In the genomic region with DNA sequence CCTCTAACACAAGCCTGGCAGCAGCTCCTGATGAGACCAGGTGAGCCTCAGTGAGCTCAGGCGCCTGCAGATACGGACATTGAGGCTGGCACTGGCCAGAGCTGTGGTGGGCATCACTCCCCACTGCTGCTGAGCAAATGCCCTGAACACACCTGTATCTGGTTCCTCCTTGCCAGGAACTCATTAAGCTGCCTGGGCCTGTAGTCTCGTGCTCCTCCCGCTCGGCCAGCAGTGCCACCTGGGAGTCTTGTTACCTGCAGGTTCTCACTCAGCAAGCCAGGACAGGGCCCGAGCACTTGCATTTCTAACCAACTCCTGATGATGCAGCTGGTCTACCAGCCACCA, we compare ENCODE assay signal across 15 cellular contexts. TPM values are rescaled to one million over a fixed set of nuclear protein-coding genes. Genes with fewer than 3 reads are reported as not detected.
DNase-seq lines count a peak whose midpoint lies in the region; ATAC-seq and TF ChIP-seq lines count a peak whose summit lies in the region.
"Had no signal": no experiment of that assay in that cellular context is flagged by ENCODE, and none has a peak within 500 bp of the region (broad histone marks: within the 10 kb centered on the region; RNA-seq: fewer than 3 reads in every experiment).

No MANE protein-coding gene starts in this region.

- no peaks in the 10 kb centered on the region for H3K9me3 Mint-ChIP-seq in activated T-cell treated with anti-CD3 and anti-CD28 coated beads, Interleukin-2, amount 50 U/mL, for 24 hours
- no peaks in the 10 kb centered on the region for H3K9me3 Mint-ChIP-seq in activated CD8-positive, alpha-beta memory T cell treated with anti-CD3 and anti-CD28 coated beads, Interleukin-2, amount 10 ng/mL, durations not matched to agents 7 days and 5 days (ENCODE audit: low read depth)
- H3K9me3 Mint-ChIP-seq: CD4-positive, alpha-beta memory T cell had no signal

- peak; percentile 24 for DNase-seq in activated T-cell treated with anti-CD3 and anti-CD28 coated beads, Interleukin-2, amount 50 U/mL, for 24 hours
- DNase-seq in activated T-cell treated with anti-CD3 and anti-CD28 coated beads, Interleukin-2, amount 50 U/mL, for 48 hours = no peak
- DNase-seq in activated CD8-positive, alpha-beta memory T cell treated with anti-CD3 and anti-CD28 coated beads, Interleukin-2, amount 10 ng/mL, durations not matched to agents 7 days and 5 days = peak; percentile 38
- DNase-seq in epithelial cell of prostate (ENCODE audit: low read depth, low spot score) = peak; percentile 26
- no peak for DNase-seq in ascending aorta (ENCODE audit: low spot score in 2 of 2)
- no peak for DNase-seq in NCI-H1048 (lab: John Stamatoyannopoulos, UW)
- DNase-seq in C1 segment of cervical spinal cord (lab: John Stamatoyannopoulos, UW) = no peak
- DNase-seq: CD4-positive, alpha-beta memory T cell; DMS79 treated with DMSO at 0.1 percent for 48 hours; KBM-7; NCI-H1092 treated with DMSO at 0.1 percent for 48 hours; NCI-H1694; NCI-H2107; PC-3 had no signal

- ATAC-seq in activated CD8-positive, alpha-beta memory T cell treated with anti-CD3 and anti-CD28 coated beads, Interleukin-2, amount 10 ng/mL, durations not matched to agents 7 days and 5 days = no peak
- ATAC-seq: PC-3 had no signal

- no peak overlapping the region for H3K4me3 Mint-ChIP-seq in activated T-cell treated with anti-CD3 and anti-CD28 coated beads, Interleukin-2, amount 50 U/mL, for 24 hours
- H3K4me3 Mint-ChIP-seq in activated CD8-positive, alpha-beta memory T cell treated with anti-CD3 and anti-CD28 coated beads, Interleukin-2, amount 10 ng/mL, durations not matched to agents 7 days and 5 days = no peak overlapping the region
- H3K4me3 Mint-ChIP-seq: CD4-positive, alpha-beta memory T cell had no signal

- peaks cover 51 to 58% of the 10 kb centered on the region in 2 donors for H3K36me3 ChIP-seq in ascending aorta

- intact Hi-C loops in ascending aorta (cut with DNase I) = no loop called here

- TF ChIP-seq CTCF in C4-2B (conservative IDR thresholded peaks at IDR 0.05) = no peak
- no peak for TF ChIP-seq CTCF in ascending aorta (IDR thresholded peaks at IDR 0.05)

- no peaks in the 10 kb centered on the region for H3K4me1 ChIP-seq in ascending aorta

- H3K27ac ChIP-seq in C4-2B = peak overlapping the region; percentile 1; the same call in 1 of the 2 replicates
- H3K27ac ChIP-seq in epithelial cell of prostate = no peak overlapping the region
- no peak overlapping the region for H3K27ac ChIP-seq in ascending aorta

- CTCF ChIA-PET in activated CD8-positive, alpha-beta memory T cell treated with anti-CD3 and anti-CD28 coated beads, Interleukin-2, amount 10 ng/mL, durations not matched to agents 7 days and 5 days (lab: Charles Lee) = interaction anchor here (0.6 to 2.0 kb wide), 4 partner anchors 8 to 235 kb away, joined by 3 to 8 read pairs (median 4); partner anchors contain the start of gene GAA

- H3K36me3 Mint-ChIP-seq in activated T-cell treated with anti-CD3 and anti-CD28 coated beads, Interleukin-2, amount 50 U/mL, for 24 hours (ENCODE audit: low read depth) = peaks cover 60% of the 10 kb centered on the region
- H3K36me3 Mint-ChIP-seq in activated CD8-positive, alpha-beta memory T cell treated with anti-CD3 and anti-CD28 coated beads, Interleukin-2, amount 10 ng/mL, durations not matched to agents 7 days and 5 days = peaks cover 43% of the 10 kb centered on the region

- no peaks in the 10 kb centered on the region for H3K9me3 ChIP-seq in ascending aorta

- no peaks in the 10 kb centered on the region for H3K27me3 ChIP-seq in ascending aorta

- peaks cover 3% of the 10 kb centered on the region for H3K27me3 Mint-ChIP-seq in activated T-cell treated with anti-CD3 and anti-CD28 coated beads, Interleukin-2, amount 50 U/mL, for 24 hours
- H3K27me3 Mint-ChIP-seq in activated CD8-positive, alpha-beta memory T cell treated with anti-CD3 and anti-CD28 coated beads, Interleukin-2, amount 10 ng/mL, durations not matched to agents 7 days and 5 days = peaks cover 13% of the 10 kb centered on the region

- H3K27ac Mint-ChIP-seq in activated T-cell treated with anti-CD3 and anti-CD28 coated beads, Interleukin-2, amount 50 U/mL, for 24 hours = no peak overlapping the region
- H3K27ac Mint-ChIP-seq in activated CD8-positive, alpha-beta memory T cell treated with anti-CD3 and anti-CD28 coated beads, Interleukin-2, amount 10 ng/mL, durations not matched to agents 7 days and 5 days = no peak overlapping the region

- H3K4me1 Mint-ChIP-seq in activated T-cell treated with anti-CD3 and anti-CD28 coated beads, Interleukin-2, amount 50 U/mL, for 24 hours (ENCODE audit: low read depth) = no peaks in the 10 kb centered on the region
- no peaks in the 10 kb centered on the region for H3K4me1 Mint-ChIP-seq in activated CD8-positive, alpha-beta memory T cell treated with anti-CD3 and anti-CD28 coated beads, Interleukin-2, amount 10 ng/mL, durations not matched to agents 7 days and 5 days
- H3K4me1 Mint-ChIP-seq: CD4-positive, alpha-beta memory T cell had no signal

- no peak overlapping the region for H3K4me3 ChIP-seq in ascending aorta

RNA-seq across cellular contexts. Expression of gene EIF4A3, which starts 13.3 kb away (rescaled TPM):
- total RNA-seq in activated CD8-positive, alpha-beta memory T cell treated with anti-CD3 and anti-CD28 coated beads, Interleukin-2, amount 10 ng/mL, durations not matched to agents 7 days and 5 days = 100 to 1,000 TPM; 145 to 161 TPM
- total RNA-seq in ascending aorta = 78.9 TPM

RNA-seq across cellular contexts. Expression of gene GAA, which starts 32.2 kb away (rescaled TPM):
- total RNA-seq in activated CD8-positive, alpha-beta memory T cell treated with anti-CD3 and anti-CD28 coated beads, Interleukin-2, amount 10 ng/mL, durations not matched to agents 7 days and 5 days = 10 to 100 TPM; 31.9 to 34.7 TPM
- total RNA-seq in ascending aorta = 91.6 TPM

RNA-seq across cellular contexts. Expression of gene CARD14, which starts 36.2 kb away (rescaled TPM):
- total RNA-seq in activated CD8-positive, alpha-beta memory T cell treated with anti-CD3 and anti-CD28 coated beads, Interleukin-2, amount 10 ng/mL, durations not matched to agents 7 days and 5 days = not detected
- total RNA-seq in ascending aorta = 1.1 TPM

Comparison
In these comparisons a context has a peak if more than half of its experiments do, and no peak if none do; other contexts are left out.
1. DNase-seq: peak in activated T-cell treated with anti-CD3 and anti-CD28 coated beads, Interleukin-2, amount 50 U/mL, for 24 hours (single experiment), activated CD8-positive, alpha-beta memory T cell treated with anti-CD3 and anti-CD28 coated beads, Interleukin-2, amount 10 ng/mL, durations not matched to agents 7 days and 5 days (single experiment) and epithelial cell of prostate (single experiment); none in activated T-cell treated with anti-CD3 and anti-CD28 coated beads, Interleukin-2, amount 50 U/mL, for 48 hours (0 of 2), ascending aorta (0 of 2), NCI-H1048 (single experiment) and C1 segment of cervical spinal cord (0 of 14).